In the genomic region with DNA sequence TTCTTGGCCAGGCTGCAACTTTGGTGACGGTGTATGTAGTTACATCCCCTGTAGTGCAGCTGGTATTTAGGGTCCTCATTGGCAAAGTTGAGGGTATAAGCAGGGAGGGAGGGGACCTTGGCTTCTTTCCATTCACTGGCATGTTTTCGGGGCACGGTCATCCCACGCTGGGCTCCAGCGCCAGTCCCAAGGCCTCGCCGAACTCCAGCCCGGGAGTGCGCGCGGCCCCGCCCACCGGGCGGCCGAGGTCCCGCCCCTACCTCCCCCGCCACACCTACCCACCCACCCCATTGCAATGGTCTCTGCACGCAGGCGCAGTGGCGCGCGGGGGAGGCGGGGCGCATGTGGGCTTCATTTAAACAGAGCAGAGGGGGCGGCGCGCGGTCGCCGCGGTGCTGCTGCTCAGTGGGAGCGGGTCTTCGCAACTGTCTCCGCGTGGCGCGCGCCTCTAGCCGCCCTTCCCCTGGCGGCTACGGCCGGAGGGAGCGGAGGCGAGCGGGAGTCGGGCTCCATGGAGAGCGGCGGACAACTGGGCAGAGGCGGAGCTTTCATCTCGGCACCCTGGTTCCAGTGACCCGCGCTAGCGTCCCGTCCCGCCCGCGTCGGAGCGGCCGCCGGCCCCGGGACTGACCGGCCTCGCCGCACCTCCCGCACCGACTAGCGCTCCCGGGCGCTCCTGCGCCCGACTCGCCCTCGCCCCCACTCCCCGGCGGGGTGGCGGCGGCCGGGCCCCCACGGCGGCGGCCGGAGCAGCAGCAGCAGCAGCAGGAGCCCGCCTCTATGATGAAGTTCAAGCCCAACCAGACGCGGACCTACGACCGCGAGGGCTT, we compare ENCODE assay signal across 8 cellular contexts. TPM values are rescaled to one million over a fixed set of nuclear protein-coding genes. Genes with fewer than 3 reads are reported as not detected.
DNase-seq lines count a peak whose midpoint lies in the region; ATAC-seq and TF ChIP-seq lines count a peak whose summit lies in the region.
"Not testable (repeated sequence)": the region's sequence is repeated elsewhere in the genome, so short reads cannot be mapped to it uniquely, and the experiment has no call there.

Gene NUDT4, plus strand, starts transcription at position 383 of the 830 bp plus-strand sequence. Its CDS starts 398 bp downstream, at position 781.

- DNase-seq in DMS53 treated with DMSO at 0.1 percent for 48 hours (lab: John Stamatoyannopoulos, UW; ENCODE audit: unreplicated experiment) = peak; percentile 87
- DNase-seq in Peyer's patch = peak; percentile 98 to 99 (median 98)
- peak; percentile 98 for DNase-seq in activated T-cell treated with anti-CD3 and anti-CD28 coated beads, Interleukin-2, amount 50 U/mL, for 4 hours
- peak; percentile 96 for DNase-seq in myocyte (ENCODE audit: low read depth)
- peak; percentile 96 to 97 for DNase-seq in stimulated activated CD8-positive, alpha-beta memory T cell treated with anti-CD3 and anti-CD28 coated beads, Interleukin-7, amount 100 ng/mL, for 4 hours (ENCODE audit: low read depth in 2 of 2)

- peak; percentile 85 to 94 for TF ChIP-seq POLR2A in Peyer's patch (IDR thresholded peaks at IDR 0.05)

- H3K4me3 Mint-ChIP-seq in activated T-cell treated with anti-CD3 and anti-CD28 coated beads, Interleukin-2, amount 50 U/mL, for 4 hours = peak within 1 kb of the TSS; percentile 100

- not testable (repeated sequence) for H3K36me3 Mint-ChIP-seq in activated T-cell treated with anti-CD3 and anti-CD28 coated beads, Interleukin-2, amount 50 U/mL, for 4 hours (ENCODE audit: insufficient read depth)

- H3K27ac ChIP-seq in KOPT-K1 (ENCODE audit: low read depth, low read length, poor library complexity, severe bottlenecking) (peak within 1 kb of the TSS; percentile 95), Peyer's patch (peak within 1 kb of the TSS; percentile 92 to 98 (median 94))

- H3K9me3 ChIP-seq in KOPT-K1 (ENCODE audit: insufficient read depth, low read length, poor library complexity, severe bottlenecking); Peyer's patch: not testable (repeated sequence)

- peaks cover 29% of the 10 kb centered on the region for H3K4me1 Mint-ChIP-seq in activated T-cell treated with anti-CD3 and anti-CD28 coated beads, Interleukin-2, amount 50 U/mL, for 4 hours (ENCODE audit: low read depth)

- peaks cover 0 to 34% (median 5%) of the 10 kb centered on the region in 4 donors for H3K4me1 ChIP-seq in Peyer's patch

- H3K4me3 ChIP-seq in Peyer's patch = peak within 1 kb of the TSS; percentile 68 to 97 (median 82)

- not testable (repeated sequence) for H3K27me3 ChIP-seq in Peyer's patch

- H3K9me3 Mint-ChIP-seq in activated T-cell treated with anti-CD3 and anti-CD28 coated beads, Interleukin-2, amount 50 U/mL, for 4 hours = not testable (repeated sequence)

- not testable (repeated sequence) for H3K27me3 Mint-ChIP-seq in activated T-cell treated with anti-CD3 and anti-CD28 coated beads, Interleukin-2, amount 50 U/mL, for 4 hours (ENCODE audit: low read depth)

- peaks cover 15% of the 10 kb centered on the region for H3K36me3 ChIP-seq in KOPT-K1 (ENCODE audit: insufficient read depth, low read length)
- not testable (repeated sequence) for H3K36me3 ChIP-seq in Peyer's patch

- TF ChIP-seq CTCF in Peyer's patch (IDR thresholded peaks at IDR 0.05) = not testable (repeated sequence)

- ATAC-seq in GM21786 (IDR thresholded peaks at IDR 0.05; ENCODE audit: unreplicated experiment) (peak; percentile 65), esophagus mucosa (peak; percentile 98)
- ATAC-seq in activated T-cell treated with anti-CD3 and anti-CD28 coated beads, Interleukin-2, amount 50 U/mL, for 4 hours = peak; percentile 82

RNA-seq across cellular contexts. Expression of gene NUDT4, which starts in this region (rescaled TPM):
- total RNA-seq in Peyer's patch (10 to 100 TPM; 41.5 to 68.5 (median 52.8) TPM), esophagus mucosa (21.6 TPM), myocyte (51.2 and 83.7 TPM in 2 replicates)
- 100 to 1,000 TPM in 1 of 3 donors, 10 to 100 TPM in 2; 89.7 to 108 (median 93.1) TPM for total RNA-seq in activated T-cell treated with anti-CD3 and anti-CD28 coated beads, Interleukin-2, amount 50 U/mL, for 4 hours
- 20.8 TPM for polyA plus RNA-seq in myocyte (2012)

Comparison
In these comparisons a context has a peak if more than half of its experiments do, and no peak if none do; other contexts are left out.
1. Peak in every context shown above with its lines: DNase-seq, ATAC-seq, H3K4me3 ChIP-seq and H3K27ac ChIP-seq.